Comparison of ENCODE assay signal across 23 cellular contexts in the genomic region with DNA sequence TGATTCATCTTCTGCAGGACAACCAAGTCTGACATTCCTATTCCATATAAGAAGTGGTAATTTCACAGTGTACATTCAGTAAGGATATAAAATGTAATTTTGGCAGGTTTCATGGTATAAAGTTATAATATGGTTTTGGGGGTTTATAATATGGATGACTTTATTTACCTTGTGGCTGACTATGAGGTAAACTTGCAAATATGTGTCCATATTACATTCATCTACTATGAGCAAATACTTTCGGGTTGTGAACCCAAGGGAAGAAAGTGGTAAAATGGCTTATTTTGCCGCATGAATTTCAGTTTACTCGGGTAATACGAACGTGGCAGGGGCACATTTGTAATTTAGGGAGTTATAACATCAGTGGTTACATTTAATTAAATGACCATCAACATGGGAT.
DNase-seq lines count a peak whose midpoint lies in the region; ATAC-seq and TF ChIP-seq lines count a peak whose summit lies in the region.
"Had no signal": no experiment of that assay in that cellular context is flagged by ENCODE, and none has a peak within 500 bp of the region (broad histone marks: within the 10 kb centered on the region; RNA-seq: fewer than 3 reads in every experiment).

No MANE protein-coding gene starts in this region.

- H3K4me3 ChIP-seq in SJSA1 (no peak overlapping the region), osteoblast (ENCODE audit: insufficient read depth, low read length) (peak overlapping the region; percentile 42), HAP-1 (no peak overlapping the region), aorta (ENCODE audit: low read length in 2 of 2) (no peak overlapping the region)
- H3K4me3 ChIP-seq: ascending aorta, gastrocnemius medialis, SJCRH30, thoracic aorta had no signal

- no peak for TF ChIP-seq CTCF in osteoblast (IDR thresholded peaks at IDR 0.05; ENCODE audit: extremely low read depth, low read depth, low read length)

- in situ Hi-C loops in HAP-1 (cut with MboI; ENCODE audit: low sequenced_read_pairs): no loop called here

- intact Hi-C loops in aorta (cut with DNase I): no loop called here

- no peaks in the 10 kb centered on the region for H3K36me3 ChIP-seq in SJSA1
- no peaks in the 10 kb centered on the region for H3K36me3 ChIP-seq in osteoblast (ENCODE audit: insufficient read depth, low read length)
- H3K36me3 ChIP-seq in HAP-1 (replicated peaks): no peaks in the 10 kb centered on the region
- H3K36me3 ChIP-seq in aorta (ENCODE audit: control insufficient read depth in 1 of 2, insufficient read depth in 2 of 2, low read length in 1 of 2): no peaks in the 10 kb centered on the region
- H3K36me3 ChIP-seq: ascending aorta, gastrocnemius medialis, neutrophil, SJCRH30, thoracic aorta had no signal

- peak overlapping the region; percentile 73 for H3K4me2 ChIP-seq in osteoblast (ENCODE audit: insufficient read depth, low read length)

- DNase-seq in H4 (ENCODE audit: low spot score): peak; percentile 39
- DNase-seq in SJSA1 (ENCODE audit: low read depth in 1 of 2, low spot score in 2 of 2): peak in 1 of 2 experiments; percentile 54
- no peak for DNase-seq in osteoblast (ENCODE audit: insufficient read length, low spot score, missing footprints)
- no peak for DNase-seq in SW480 (ENCODE audit: low spot score)
- DNase-seq in HAP-1 (ENCODE audit: low spot score in 2 of 2): no peak
- no peak for DNase-seq in aorta
- DNase-seq in NCI-H748 (lab: John Stamatoyannopoulos, UW; ENCODE audit: unreplicated experiment): no peak
- DNase-seq: activated CD4-positive, alpha-beta T cell treated with anti-CD3 and anti-CD28 coated beads for 1 hour; activated CD8-positive, alpha-beta T cell treated with anti-CD3 and anti-CD28 coated beads for 36 hours; activated naive CD8-positive, alpha-beta T cell treated with anti-CD3 and anti-CD28 coated beads for 36 hours; DMS79 treated with DMSO at 0.1 percent for 48 hours; gastrocnemius medialis; mesendoderm; NCI-H1092 treated with DMSO at 0.1 percent for 48 hours; NCI-H187; NCI-H526; SJCRH30; stimulated activated naive CD4-positive, alpha-beta T cell treated with Interleukin-2 at 50 U/mL for 16 hours had no signal

- no peaks in the 10 kb centered on the region for H4K20me1 ChIP-seq in osteoblast (ENCODE audit: insufficient read depth, low read length)

- 65 to 80% methylated on average over 5 of the region's 5 CpGs for WGBS in aorta, 2 donors

- H2AFZ ChIP-seq in osteoblast (ENCODE audit: low read length): peak overlapping the region; percentile 29

- H3K9me3 ChIP-seq in SJSA1 (replicated peaks) (no peaks in the 10 kb centered on the region), osteoblast (ENCODE audit: low read depth, low read length) (no peaks in the 10 kb centered on the region), HAP-1 (no peaks in the 10 kb centered on the region), aorta (ENCODE audit: control insufficient read depth, low read length) (peaks cover 2% of the 10 kb centered on the region)
- H3K9me3 ChIP-seq: ascending aorta, gastrocnemius medialis, neutrophil, SJCRH30, thoracic aorta had no signal

- H3K27ac ChIP-seq in SJSA1 (peak overlapping the region; percentile 57), osteoblast (ENCODE audit: low read depth, low read length) (peak overlapping the region; percentile 88), aorta (ENCODE audit: low read depth in 1 of 2, low read length in 2 of 2) (no peak overlapping the region)
- H3K27ac ChIP-seq: ascending aorta, gastrocnemius medialis, neutrophil, SJCRH30, thoracic aorta had no signal

- no peaks in the 10 kb centered on the region for H3K79me2 ChIP-seq in osteoblast (ENCODE audit: insufficient read depth, low read length)

- H3K27me3 ChIP-seq in SJSA1 (replicated peaks): no peaks in the 10 kb centered on the region
- peaks cover 23% of the 10 kb centered on the region for H3K27me3 ChIP-seq in osteoblast (ENCODE audit: insufficient read depth, low read length)
- H3K27me3 ChIP-seq in HAP-1 (ENCODE audit: low read depth): no peaks in the 10 kb centered on the region
- H3K27me3 ChIP-seq in aorta (ENCODE audit: control insufficient read depth in 1 of 2, insufficient read depth in 2 of 2, low read length in 1 of 2): no peaks in the 10 kb centered on the region
- H3K27me3 ChIP-seq: ascending aorta, gastrocnemius medialis, neutrophil, SJCRH30 had no signal

- peak; percentile 7 for ATAC-seq in esophagus mucosa
- ATAC-seq in aorta (ENCODE audit: low FRiP score): no peak
- ATAC-seq: activated CD8-positive, alpha-beta T cell treated with anti-CD3 and anti-CD28 coated beads for 36 hours; gastrocnemius medialis; Panc1 had no signal

- H3K4me1 ChIP-seq in SJSA1 (replicated peaks) (peaks cover 18% of the 10 kb centered on the region), osteoblast (ENCODE audit: insufficient read depth, low read length) (peaks cover 40% of the 10 kb centered on the region), HAP-1 (no peaks in the 10 kb centered on the region), aorta (ENCODE audit: control insufficient read depth in 1 of 2, insufficient read depth in 2 of 2, low read length in 2 of 2) (no peaks in the 10 kb centered on the region)
- H3K4me1 ChIP-seq: ascending aorta, gastrocnemius medialis had no signal

Comparison
In these comparisons a context has a peak if more than half of its experiments do, and no peak if none do; other contexts are left out.
1. H3K27ac ChIP-seq: peak in SJSA1 (single experiment) and osteoblast (single experiment); none in aorta (0 of 2).